ENCODE assay signal across 30 cellular contexts in genomic region chr3:107508331-107508730, GRCh38.
"Had no signal": no experiment of that assay in that cellular context is flagged by ENCODE, and none has a peak within 500 bp of the region (broad histone marks: within the 10 kb centered on the region; RNA-seq: fewer than 3 reads in every experiment).

No MANE protein-coding gene starts in this region.

- H3K27ac ChIP-seq: adrenal gland, ascending aorta, body of pancreas, brain microvascular endothelial cell, breast epithelium, cardiac muscle cell had no signal

- ATAC-seq: activated naive CD4-positive, alpha-beta T cell treated with anti-CD3 and anti-CD28 coated beads, Interleukin-2, amount 50 U/mL, for 72 hours; activated naive CD8-positive, alpha-beta T cell treated with anti-CD3 and anti-CD28 coated beads, Interleukin-2, amount 50 U/mL, for 24 hours; activated T-cell treated with anti-CD3 and anti-CD28 coated beads, Interleukin-2, amount 50 U/mL, for 4 hours; activated T-cell treated with anti-CD3 and anti-CD28 coated beads, Interleukin-2, amount 50 U/mL, for 72 hours; activated T-helper 17 cell treated with anti-CD3 and anti-CD28 coated beads, Interleukin-2, amount 50 U/mL, for 72 hours; body of pancreas had no signal

- H3K4me1 ChIP-seq: adrenal gland, ascending aorta, body of pancreas, breast epithelium had no signal

- DNase-seq: activated effector memory CD4-positive, alpha-beta T cell treated with anti-CD3 and anti-CD28 coated beads, Interleukin-2, amount 50 U/mL, for 16 hours; activated effector memory CD4-positive, alpha-beta T cell treated with Interleukin-2 at 50 U/mL for 16 hours; activated gamma-delta T cell; activated gamma-delta T cell treated with Interleukin-2 at 50 U/mL for 16 hours; activated naive CD4-positive, alpha-beta T cell; activated naive CD4-positive, alpha-beta T cell treated with anti-CD3 and anti-CD28 coated beads for 36 hours; activated naive CD4-positive, alpha-beta T cell treated with anti-CD3 and anti-CD28 coated beads, Interleukin-2, amount 10 ng/mL, durations not matched to agents 7 days and 5 days; activated naive CD4-positive, alpha-beta T cell treated with anti-CD3 and anti-CD28 coated beads, Interleukin-2, amount 50 U/mL, for 16 hours; activated naive CD4-positive, alpha-beta T cell treated with Interleukin-2 at 50 U/mL for 16 hours; activated naive CD8-positive, alpha-beta T cell treated with anti-CD3 and anti-CD28 coated beads for 36 hours; activated naive CD8-positive, alpha-beta T cell treated with anti-CD3 and anti-CD28 coated beads, Interleukin-2, amount 10 ng/mL, durations not matched to agents 7 days and 5 days; activated naive CD8-positive, alpha-beta T cell treated with anti-CD3 and anti-CD28 coated beads, Interleukin-2, amount 50 U/mL, for 24 hours; activated T-cell treated with anti-CD3 and anti-CD28 coated beads, Interleukin-2, amount 50 U/mL, for 24 hours; activated T-cell treated with anti-CD3 and anti-CD28 coated beads, Interleukin-2, amount 50 U/mL, for 4 hours; activated T-cell treated with anti-CD3 and anti-CD28 coated beads, Interleukin-2, amount 50 U/mL, for 48 hours; activated T-cell treated with anti-CD3 and anti-CD28 coated beads, Interleukin-2, amount 50 U/mL, for 72 hours; adrenal gland; amniotic stem cell; amygdala; anterior cingulate cortex; body of pancreas; brain microvascular endothelial cell; caudate nucleus; central memory CD4-positive, alpha-beta T cell; cerebellar nuclear complex had no signal

- H3K9me3 ChIP-seq: adrenal gland, ascending aorta, body of pancreas, breast epithelium had no signal

- H3K36me3 ChIP-seq: adrenal gland, ascending aorta, brain microvascular endothelial cell, breast epithelium, cardiac muscle cell had no signal

- H3K27me3 ChIP-seq: adrenal gland, ascending aorta, body of pancreas, brain microvascular endothelial cell, breast epithelium, cardiac muscle cell had no signal

- H3K4me3 ChIP-seq: adrenal gland, ascending aorta, body of pancreas, breast epithelium, cardiac muscle cell had no signal
